In the genomic region with DNA sequence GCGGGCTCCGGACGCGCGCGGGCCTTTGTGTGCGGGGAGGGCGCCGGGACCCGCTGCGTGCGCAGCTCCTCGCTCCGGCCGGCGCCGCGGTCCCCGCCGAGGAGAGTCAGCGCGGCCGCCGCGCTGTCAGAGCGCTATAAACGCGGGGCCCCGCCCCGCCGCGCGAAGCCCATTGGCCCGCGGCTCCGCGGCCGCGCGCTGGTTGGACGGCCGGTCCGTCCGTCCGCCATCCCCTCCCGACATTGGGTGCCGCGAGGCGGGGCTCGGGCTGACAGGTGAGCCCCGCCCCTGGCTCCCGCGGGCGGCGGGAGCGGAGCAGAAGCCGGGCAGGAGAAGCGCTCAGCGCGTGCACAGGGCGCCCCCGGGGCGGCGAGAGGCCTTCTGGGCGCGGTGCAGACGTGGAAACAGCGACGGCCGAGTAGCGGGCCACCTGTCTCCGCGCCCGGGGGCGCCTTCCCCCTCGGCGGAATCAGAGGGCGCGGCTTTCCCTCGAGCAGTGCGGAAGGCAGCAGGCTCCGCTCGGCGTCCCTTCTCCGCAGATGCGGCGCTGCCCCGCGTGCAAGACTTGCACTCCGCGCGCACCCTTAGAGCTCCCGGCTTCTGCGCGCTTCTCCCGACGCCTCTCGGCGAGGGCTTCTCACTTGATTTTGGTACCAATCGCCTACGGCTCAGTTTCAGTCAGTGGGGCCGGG, we compare ENCODE assay signal across 1 cellular context.
TF ChIP-seq lines count a peak whose summit lies in the region.

A gene with protein sequence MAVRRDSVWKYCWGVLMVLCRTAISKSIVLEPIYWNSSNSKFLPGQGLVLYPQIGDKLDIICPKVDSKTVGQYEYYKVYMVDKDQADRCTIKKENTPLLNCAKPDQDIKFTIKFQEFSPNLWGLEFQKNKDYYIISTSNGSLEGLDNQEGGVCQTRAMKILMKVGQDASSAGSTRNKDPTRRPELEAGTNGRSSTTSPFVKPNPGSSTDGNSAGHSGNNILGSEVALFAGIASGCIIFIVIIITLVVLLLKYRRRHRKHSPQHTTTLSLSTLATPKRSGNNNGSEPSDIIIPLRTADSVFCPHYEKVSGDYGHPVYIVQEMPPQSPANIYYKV (minus strand): TSS at position 111 of the 692 bp plus-strand sequence. CDS start 698 bp downstream, outside the sequence.

TF ChIP-seq in HepG2, 621 proteins besides CTCF, POLR2A, EP300 and RAD21 (continued from another document):
- TF ChIP-seq, protein P1, sequence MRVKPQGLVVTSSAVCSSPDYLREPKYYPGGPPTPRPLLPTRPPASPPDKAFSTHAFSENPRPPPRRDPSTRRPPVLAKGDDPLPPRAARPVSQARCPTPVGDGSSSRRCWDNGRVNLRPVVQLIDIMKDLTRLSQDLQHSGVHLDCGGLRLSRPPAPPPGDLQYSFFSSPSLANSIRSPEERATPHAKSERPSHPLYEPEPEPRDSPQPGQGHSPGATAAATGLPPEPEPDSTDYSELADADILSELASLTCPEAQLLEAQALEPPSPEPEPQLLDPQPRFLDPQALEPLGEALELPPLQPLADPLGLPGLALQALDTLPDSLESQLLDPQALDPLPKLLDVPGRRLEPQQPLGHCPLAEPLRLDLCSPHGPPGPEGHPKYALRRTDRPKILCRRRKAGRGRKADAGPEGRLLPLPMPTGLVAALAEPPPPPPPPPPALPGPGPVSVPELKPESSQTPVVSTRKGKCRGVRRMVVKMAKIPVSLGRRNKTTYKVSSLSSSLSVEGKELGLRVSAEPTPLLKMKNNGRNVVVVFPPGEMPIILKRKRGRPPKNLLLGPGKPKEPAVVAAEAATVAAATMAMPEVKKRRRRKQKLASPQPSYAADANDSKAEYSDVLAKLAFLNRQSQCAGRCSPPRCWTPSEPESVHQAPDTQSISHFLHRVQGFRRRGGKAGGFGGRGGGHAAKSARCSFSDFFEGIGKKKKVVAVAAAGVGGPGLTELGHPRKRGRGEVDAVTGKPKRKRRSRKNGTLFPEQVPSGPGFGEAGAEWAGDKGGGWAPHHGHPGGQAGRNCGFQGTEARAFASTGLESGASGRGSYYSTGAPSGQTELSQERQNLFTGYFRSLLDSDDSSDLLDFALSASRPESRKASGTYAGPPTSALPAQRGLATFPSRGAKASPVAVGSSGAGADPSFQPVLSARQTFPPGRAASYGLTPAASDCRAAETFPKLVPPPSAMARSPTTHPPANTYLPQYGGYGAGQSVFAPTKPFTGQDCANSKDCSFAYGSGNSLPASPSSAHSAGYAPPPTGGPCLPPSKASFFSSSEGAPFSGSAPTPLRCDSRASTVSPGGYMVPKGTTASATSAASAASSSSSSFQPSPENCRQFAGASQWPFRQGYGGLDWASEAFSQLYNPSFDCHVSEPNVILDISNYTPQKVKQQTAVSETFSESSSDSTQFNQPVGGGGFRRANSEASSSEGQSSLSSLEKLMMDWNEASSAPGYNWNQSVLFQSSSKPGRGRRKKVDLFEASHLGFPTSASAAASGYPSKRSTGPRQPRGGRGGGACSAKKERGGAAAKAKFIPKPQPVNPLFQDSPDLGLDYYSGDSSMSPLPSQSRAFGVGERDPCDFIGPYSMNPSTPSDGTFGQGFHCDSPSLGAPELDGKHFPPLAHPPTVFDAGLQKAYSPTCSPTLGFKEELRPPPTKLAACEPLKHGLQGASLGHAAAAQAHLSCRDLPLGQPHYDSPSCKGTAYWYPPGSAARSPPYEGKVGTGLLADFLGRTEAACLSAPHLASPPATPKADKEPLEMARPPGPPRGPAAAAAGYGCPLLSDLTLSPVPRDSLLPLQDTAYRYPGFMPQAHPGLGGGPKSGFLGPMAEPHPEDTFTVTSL (CRISPR knock-in tag; IDR thresholded peaks at IDR 0.05; ENCODE audit: borderline replicate concordance) = no peak
- TF ChIP-seq ZNF777 (CRISPR knock-in tag; IDR thresholded peaks at IDR 0.05) (peak; percentile 87), ETV5 (CRISPR knock-in tag; IDR thresholded peaks at IDR 0.05; ENCODE audit: borderline replicate concordance) (no peak), ARHGAP35 (CRISPR knock-in tag; IDR thresholded peaks at IDR 0.05; ENCODE audit: borderline replicate concordance) (no peak), MED1 (CRISPR knock-in tag; IDR thresholded peaks at IDR 0.05) (no peak), MTF2 (CRISPR knock-in tag; IDR thresholded peaks at IDR 0.05; ENCODE audit: borderline replicate concordance) (peak; percentile 42; the same call in 1 of the 2 replicates), GFI1 (CRISPR knock-in tag; IDR thresholded peaks at IDR 0.05; ENCODE audit: borderline replicate concordance) (no peak; the same call in 1 of the 2 replicates), MBNL3 (CRISPR knock-in tag; conservative IDR thresholded peaks at IDR 0.05) (no peak), ZNF547 (CRISPR knock-in tag; IDR thresholded peaks at IDR 0.05) (peak; percentile 66; the same call in 1 of the 2 replicates), ZFP82 (CRISPR knock-in tag; IDR thresholded peaks at IDR 0.05; ENCODE audit: borderline replicate concordance) (peak; percentile 45; the same call in 1 of the 2 replicates)
- TF ChIP-seq, protein P2, sequence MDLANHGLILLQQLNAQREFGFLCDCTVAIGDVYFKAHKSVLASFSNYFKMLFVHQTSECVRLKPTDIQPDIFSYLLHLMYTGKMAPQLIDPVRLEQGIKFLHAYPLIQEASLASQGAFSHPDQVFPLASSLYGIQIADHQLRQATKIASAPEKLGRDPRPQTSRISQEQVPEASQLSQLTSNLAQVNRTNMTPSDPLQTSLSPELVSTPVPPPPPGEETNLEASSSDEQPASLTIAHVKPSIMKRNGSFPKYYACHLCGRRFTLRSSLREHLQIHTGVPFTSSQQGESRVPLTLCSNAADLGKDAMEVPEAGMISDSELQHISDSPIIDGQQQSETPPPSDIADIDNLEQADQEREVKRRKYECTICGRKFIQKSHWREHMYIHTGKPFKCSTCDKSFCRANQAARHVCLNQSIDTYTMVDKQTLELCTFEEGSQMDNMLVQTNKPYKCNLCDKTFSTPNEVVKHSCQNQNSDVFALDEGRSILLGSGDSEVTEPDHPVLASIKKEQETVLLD (CRISPR knock-in tag; IDR thresholded peaks at IDR 0.05; ENCODE audit: low read depth) = no peak
- TF ChIP-seq, protein P3, sequence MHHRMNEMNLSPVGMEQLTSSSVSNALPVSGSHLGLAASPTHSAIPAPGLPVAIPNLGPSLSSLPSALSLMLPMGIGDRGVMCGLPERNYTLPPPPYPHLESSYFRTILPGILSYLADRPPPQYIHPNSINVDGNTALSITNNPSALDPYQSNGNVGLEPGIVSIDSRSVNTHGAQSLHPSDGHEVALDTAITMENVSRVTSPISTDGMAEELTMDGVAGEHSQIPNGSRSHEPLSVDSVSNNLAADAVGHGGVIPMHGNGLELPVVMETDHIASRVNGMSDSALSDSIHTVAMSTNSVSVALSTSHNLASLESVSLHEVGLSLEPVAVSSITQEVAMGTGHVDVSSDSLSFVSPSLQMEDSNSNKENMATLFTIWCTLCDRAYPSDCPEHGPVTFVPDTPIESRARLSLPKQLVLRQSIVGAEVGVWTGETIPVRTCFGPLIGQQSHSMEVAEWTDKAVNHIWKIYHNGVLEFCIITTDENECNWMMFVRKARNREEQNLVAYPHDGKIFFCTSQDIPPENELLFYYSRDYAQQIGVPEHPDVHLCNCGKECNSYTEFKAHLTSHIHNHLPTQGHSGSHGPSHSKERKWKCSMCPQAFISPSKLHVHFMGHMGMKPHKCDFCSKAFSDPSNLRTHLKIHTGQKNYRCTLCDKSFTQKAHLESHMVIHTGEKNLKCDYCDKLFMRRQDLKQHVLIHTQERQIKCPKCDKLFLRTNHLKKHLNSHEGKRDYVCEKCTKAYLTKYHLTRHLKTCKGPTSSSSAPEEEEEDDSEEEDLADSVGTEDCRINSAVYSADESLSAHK (CRISPR knock-in tag; IDR thresholded peaks at IDR 0.05; ENCODE audit: borderline replicate concordance) = no peak
- TF ChIP-seq, protein P4, sequence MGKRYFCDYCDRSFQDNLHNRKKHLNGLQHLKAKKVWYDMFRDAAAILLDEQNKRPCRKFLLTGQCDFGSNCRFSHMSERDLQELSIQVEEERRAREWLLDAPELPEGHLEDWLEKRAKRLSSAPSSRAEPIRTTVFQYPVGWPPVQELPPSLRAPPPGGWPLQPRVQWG (CRISPR knock-in tag; IDR thresholded peaks at IDR 0.05; ENCODE audit: borderline replicate concordance, low read depth) = no peak
- TF ChIP-seq, protein P5, sequence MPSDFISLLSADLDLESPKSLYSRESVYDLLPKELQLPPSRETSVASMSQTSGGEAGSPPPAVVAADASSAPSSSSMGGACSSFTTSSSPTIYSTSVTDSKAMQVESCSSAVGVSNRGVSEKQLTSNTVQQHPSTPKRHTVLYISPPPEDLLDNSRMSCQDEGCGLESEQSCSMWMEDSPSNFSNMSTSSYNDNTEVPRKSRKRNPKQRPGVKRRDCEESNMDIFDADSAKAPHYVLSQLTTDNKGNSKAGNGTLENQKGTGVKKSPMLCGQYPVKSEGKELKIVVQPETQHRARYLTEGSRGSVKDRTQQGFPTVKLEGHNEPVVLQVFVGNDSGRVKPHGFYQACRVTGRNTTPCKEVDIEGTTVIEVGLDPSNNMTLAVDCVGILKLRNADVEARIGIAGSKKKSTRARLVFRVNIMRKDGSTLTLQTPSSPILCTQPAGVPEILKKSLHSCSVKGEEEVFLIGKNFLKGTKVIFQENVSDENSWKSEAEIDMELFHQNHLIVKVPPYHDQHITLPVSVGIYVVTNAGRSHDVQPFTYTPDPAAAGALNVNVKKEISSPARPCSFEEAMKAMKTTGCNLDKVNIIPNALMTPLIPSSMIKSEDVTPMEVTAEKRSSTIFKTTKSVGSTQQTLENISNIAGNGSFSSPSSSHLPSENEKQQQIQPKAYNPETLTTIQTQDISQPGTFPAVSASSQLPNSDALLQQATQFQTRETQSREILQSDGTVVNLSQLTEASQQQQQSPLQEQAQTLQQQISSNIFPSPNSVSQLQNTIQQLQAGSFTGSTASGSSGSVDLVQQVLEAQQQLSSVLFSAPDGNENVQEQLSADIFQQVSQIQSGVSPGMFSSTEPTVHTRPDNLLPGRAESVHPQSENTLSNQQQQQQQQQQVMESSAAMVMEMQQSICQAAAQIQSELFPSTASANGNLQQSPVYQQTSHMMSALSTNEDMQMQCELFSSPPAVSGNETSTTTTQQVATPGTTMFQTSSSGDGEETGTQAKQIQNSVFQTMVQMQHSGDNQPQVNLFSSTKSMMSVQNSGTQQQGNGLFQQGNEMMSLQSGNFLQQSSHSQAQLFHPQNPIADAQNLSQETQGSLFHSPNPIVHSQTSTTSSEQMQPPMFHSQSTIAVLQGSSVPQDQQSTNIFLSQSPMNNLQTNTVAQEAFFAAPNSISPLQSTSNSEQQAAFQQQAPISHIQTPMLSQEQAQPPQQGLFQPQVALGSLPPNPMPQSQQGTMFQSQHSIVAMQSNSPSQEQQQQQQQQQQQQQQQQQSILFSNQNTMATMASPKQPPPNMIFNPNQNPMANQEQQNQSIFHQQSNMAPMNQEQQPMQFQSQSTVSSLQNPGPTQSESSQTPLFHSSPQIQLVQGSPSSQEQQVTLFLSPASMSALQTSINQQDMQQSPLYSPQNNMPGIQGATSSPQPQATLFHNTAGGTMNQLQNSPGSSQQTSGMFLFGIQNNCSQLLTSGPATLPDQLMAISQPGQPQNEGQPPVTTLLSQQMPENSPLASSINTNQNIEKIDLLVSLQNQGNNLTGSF (CRISPR knock-in tag; IDR thresholded peaks at IDR 0.05) = peak; percentile 58; the same call in 1 of the 2 replicates
